ENCODE assay signal across 8 cellular contexts in the genomic region with DNA sequence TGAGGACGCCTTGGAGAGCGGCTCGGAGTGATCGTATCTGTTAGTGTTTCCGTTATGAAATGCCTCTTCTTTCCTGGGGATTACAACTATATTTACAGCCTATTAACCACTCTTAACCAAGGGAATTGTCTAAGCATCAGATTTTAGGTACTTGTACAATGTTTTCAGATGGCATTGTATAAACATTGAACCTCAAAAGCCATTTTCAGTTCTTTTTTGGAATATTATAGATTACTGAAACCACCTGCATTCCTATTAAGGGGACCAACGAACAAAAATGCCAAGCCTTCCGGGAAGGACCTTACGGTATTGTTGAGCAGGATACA. TPM values are rescaled to one million over a fixed set of nuclear protein-coding genes. Genes with fewer than 3 reads are reported as not detected.
A peak's percentile ranks its signal among the peaks of the same experiment; 100 is the strongest.
DNase-seq lines count a peak whose midpoint lies in the region; ATAC-seq and TF ChIP-seq lines count a peak whose summit lies in the region.

No MANE protein-coding gene starts in this region.

- peak overlapping the region; percentile 18 for H2AFZ ChIP-seq in neural cell (ENCODE audit: low read depth, low read length)

- DNase-seq in BJ (ENCODE audit: low read depth): no peak
- no peak for DNase-seq in MG63
- DNase-seq in effector memory CD4-positive, alpha-beta T cell: no peak
- no peak for DNase-seq in SHP77 (lab: John Stamatoyannopoulos, UW)
- DNase-seq in foreskin melanocyte: no peak

- peak overlapping the region; percentile 82 for H3K4me3 ChIP-seq in BJ (ENCODE audit: low read depth, low read length)
- peak overlapping the region; percentile 39 for H3K4me3 ChIP-seq in MG63
- H3K4me3 ChIP-seq in effector memory CD4-positive, alpha-beta T cell (ENCODE audit: insufficient read depth, low read depth, low read length, poor library complexity, severe bottlenecking): peak overlapping the region; percentile 70
- peak overlapping the region; percentile 71 for H3K4me3 ChIP-seq in neural cell (ENCODE audit: low read length)

- peak overlapping the region; percentile 62 for H3K27ac ChIP-seq in effector memory CD4-positive, alpha-beta T cell (ENCODE audit: insufficient read depth, low read length, poor library complexity, severe bottlenecking)
- H3K27ac ChIP-seq in neural cell (ENCODE audit: low read length): peak overlapping the region; percentile 80

- H3F3A ChIP-seq in neural cell (ENCODE audit: insufficient read depth, low read length, poor library complexity, severe bottlenecking): no peaks in the 10 kb centered on the region

- peaks cover 6% of the 10 kb centered on the region for H4K20me1 ChIP-seq in neural cell (ENCODE audit: insufficient read depth)

- TF ChIP-seq CTCF in BJ (IDR thresholded peaks at IDR 0.05; ENCODE audit: insufficient read depth, low read depth, low read length): no peak
- TF ChIP-seq CTCF in neural cell (IDR thresholded peaks at IDR 0.05; ENCODE audit: poor library complexity, severe bottlenecking): peak; percentile 4

- peak overlapping the region; percentile 51 for H3K4me2 ChIP-seq in neural cell (ENCODE audit: low read length)

- H3K9me3 ChIP-seq in MG63 (no peaks in the 10 kb centered on the region), neural cell (ENCODE audit: low read length) (no peaks in the 10 kb centered on the region)
- H3K9me3 ChIP-seq in effector memory CD4-positive, alpha-beta T cell (ENCODE audit: control insufficient read depth, low read length): no peaks in the 10 kb centered on the region

- H3K36me3 ChIP-seq in BJ (ENCODE audit: control insufficient read depth, insufficient read depth, low read length) (no peaks in the 10 kb centered on the region), MG63 (no peaks in the 10 kb centered on the region), neural cell (ENCODE audit: insufficient read depth, low read length) (no peaks in the 10 kb centered on the region)
- no peaks in the 10 kb centered on the region for H3K36me3 ChIP-seq in effector memory CD4-positive, alpha-beta T cell (ENCODE audit: control insufficient read depth, insufficient read depth, low read length)

- CTCF ChIA-PET in BJ (lab: Yijun Ruan, JAX): interaction anchor here (0.6 kb wide), 2 partner anchors 160 to 747 kb away, joined by 3 read pairs; no protein-coding TSS in a partner anchor

- ATAC-seq in HG03039 (IDR thresholded peaks at IDR 0.05; ENCODE audit: unreplicated experiment): no peak
- ATAC-seq in GM21360 (IDR thresholded peaks at IDR 0.05; ENCODE audit: unreplicated experiment): no peak

- TF ChIP-seq RAD21 in neural cell (conservative IDR thresholded peaks at IDR 0.05): no peak

- peaks cover 14% of the 10 kb centered on the region for H3K27me3 ChIP-seq in BJ (ENCODE audit: control insufficient read depth, insufficient read depth, low read length)
- H3K27me3 ChIP-seq in MG63: peaks cover 40% of the 10 kb centered on the region
- H3K27me3 ChIP-seq in effector memory CD4-positive, alpha-beta T cell (replicated peaks; ENCODE audit: control insufficient read depth, insufficient read depth, low read length, poor library complexity, severe bottlenecking): no peaks in the 10 kb centered on the region
- H3K27me3 ChIP-seq in neural cell (ENCODE audit: insufficient read depth, low read depth, low read length): no peaks in the 10 kb centered on the region

- H3K79me2 ChIP-seq in neural cell (replicated peaks; ENCODE audit: insufficient read depth, low read length): peaks cover 50% of the 10 kb centered on the region

- no peak for TF ChIP-seq EP300 in neural cell (conservative IDR thresholded peaks at IDR 0.05; ENCODE audit: poor library complexity, severe bottlenecking)

- peaks cover 7% of the 10 kb centered on the region for H3K4me1 ChIP-seq in effector memory CD4-positive, alpha-beta T cell (ENCODE audit: control insufficient read depth, insufficient read depth, low read length, poor library complexity, severe bottlenecking)

- peak overlapping the region; percentile 79 for H3K9ac ChIP-seq in neural cell (ENCODE audit: low read length)

- POLR2A ChIA-PET in BJ (lab: Charles Lee): no interaction called here

- no peaks in the 10 kb centered on the region for H3K9me2 ChIP-seq in neural cell (ENCODE audit: insufficient read depth, low read length)

TF ChIP-seq in neural cell, 6 proteins besides CTCF, POLR2A, EP300 and RAD21:
- TF ChIP-seq MXI1 (conservative IDR thresholded peaks at IDR 0.05; ENCODE audit: poor library complexity, severe bottlenecking) (no peak), SMC3 (conservative IDR thresholded peaks at IDR 0.05; ENCODE audit: poor library complexity) (peak; percentile 17), POLR2AphosphoS5 (IDR thresholded peaks at IDR 0.05) (no peak)

RNA-seq across cellular contexts. Expression of a gene that starts 1.1 kb away (rescaled TPM):
- polyA plus RNA-seq in BJ (2011; rRNA removed) (2.9 and 3.2 TPM in 2 replicates), neural cell (52.5 and 57.0 TPM in 2 replicates)
- 4.9 TPM in 2 replicates for polyA minus RNA-seq in BJ (2011; rRNA and poly(A)+ RNA removed)
- total RNA-seq in MG63 (2014; rRNA removed; shearing (Covaris generic); ENCODE audit: low replicate concordance): 0.74 and 2.2 TPM in 2 replicates
- polyA minus RNA-seq in neural cell: 149 and 174 TPM in 2 replicates

Comparison
In these comparisons a context has a peak if more than half of its experiments do, and no peak if none do; other contexts are left out.
1. RNA of a gene that starts 1.1 kb away (polyA plus RNA-seq): 52.5 to 57.0 TPM in neural cell; 2.9 to 3.2 TPM in BJ; every median in the first group is over 10 times any median in the second.
2. Peak in every context shown above with its lines, with median percentiles within 50 percentile points of each other: H3K4me3 ChIP-seq.